Comparison of ENCODE assay signal across 1 cellular context in the genomic region with DNA sequence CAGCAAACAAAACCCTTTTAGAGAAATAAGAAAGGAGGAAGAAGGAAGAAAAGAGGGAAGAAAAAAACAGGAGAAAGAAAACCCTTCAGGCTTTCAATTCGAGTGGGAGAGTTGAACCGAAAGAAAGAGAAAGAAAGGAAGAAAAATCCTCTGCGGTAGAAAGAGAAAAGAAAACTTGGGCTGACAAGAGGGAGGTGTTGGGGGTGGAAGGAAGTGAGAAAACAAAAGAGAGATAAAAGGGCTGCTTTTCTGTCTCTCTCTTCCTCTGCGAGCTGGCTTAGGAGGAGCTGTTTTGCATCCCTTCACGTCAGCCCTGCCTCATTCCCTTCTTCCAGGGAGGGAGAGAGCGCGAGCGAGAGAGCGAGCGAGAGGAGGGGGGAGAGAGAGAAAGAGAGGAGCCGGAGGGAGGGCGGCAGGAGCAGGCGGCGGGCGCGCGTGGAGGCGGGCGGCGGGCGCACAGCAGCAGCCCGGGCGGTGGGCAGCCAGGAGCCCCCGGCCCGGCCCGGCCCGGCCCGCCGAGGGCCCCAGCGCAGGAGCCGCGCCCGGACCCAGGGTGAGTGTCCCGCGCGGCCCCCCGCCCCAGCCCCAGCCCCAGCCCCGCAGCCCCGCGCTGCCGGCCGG.
TF ChIP-seq lines count a peak whose summit lies in the region.

A gene with protein sequence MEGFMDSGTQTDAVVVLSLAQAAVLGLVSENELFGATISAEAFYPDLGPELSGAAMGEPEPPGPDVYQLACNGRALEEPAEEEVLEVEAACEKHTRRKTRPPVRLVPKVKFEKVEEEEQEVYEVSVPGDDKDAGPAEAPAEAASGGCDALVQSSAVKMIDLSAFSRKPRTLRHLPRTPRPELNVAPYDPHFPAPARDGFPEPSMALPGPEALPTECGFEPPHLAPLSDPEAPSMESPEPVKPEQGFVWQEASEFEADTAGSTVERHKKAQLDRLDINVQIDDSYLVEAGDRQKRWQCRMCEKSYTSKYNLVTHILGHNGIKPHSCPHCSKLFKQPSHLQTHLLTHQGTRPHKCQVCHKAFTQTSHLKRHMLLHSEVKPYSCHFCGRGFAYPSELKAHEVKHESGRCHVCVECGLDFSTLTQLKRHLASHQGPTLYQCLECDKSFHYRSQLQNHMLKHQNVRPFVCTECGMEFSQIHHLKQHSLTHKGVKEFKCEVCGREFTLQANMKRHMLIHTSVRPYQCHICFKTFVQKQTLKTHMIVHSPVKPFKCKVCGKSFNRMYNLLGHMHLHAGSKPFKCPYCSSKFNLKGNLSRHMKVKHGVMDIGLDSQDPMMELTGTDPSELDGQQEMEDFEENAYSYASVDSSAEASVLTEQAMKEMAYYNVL (plus strand): TSS at position 263 of the 621 bp plus-strand sequence. CDS start 65,814 bp downstream, outside the sequence.

TF ChIP-seq in K562, 482 proteins besides CTCF, POLR2A, EP300 and RAD21 (continued from another document):
- TF ChIP-seq, protein P1, sequence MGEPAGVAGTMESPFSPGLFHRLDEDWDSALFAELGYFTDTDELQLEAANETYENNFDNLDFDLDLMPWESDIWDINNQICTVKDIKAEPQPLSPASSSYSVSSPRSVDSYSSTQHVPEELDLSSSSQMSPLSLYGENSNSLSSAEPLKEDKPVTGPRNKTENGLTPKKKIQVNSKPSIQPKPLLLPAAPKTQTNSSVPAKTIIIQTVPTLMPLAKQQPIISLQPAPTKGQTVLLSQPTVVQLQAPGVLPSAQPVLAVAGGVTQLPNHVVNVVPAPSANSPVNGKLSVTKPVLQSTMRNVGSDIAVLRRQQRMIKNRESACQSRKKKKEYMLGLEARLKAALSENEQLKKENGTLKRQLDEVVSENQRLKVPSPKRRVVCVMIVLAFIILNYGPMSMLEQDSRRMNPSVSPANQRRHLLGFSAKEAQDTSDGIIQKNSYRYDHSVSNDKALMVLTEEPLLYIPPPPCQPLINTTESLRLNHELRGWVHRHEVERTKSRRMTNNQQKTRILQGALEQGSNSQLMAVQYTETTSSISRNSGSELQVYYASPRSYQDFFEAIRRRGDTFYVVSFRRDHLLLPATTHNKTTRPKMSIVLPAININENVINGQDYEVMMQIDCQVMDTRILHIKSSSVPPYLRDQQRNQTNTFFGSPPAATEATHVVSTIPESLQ (CRISPR knock-in tag; IDR thresholded peaks at IDR 0.05): no peak
- TF ChIP-seq ZNF717 (CRISPR knock-in tag; IDR thresholded peaks at IDR 0.05): no peak
- no peak for TF ChIP-seq HIVEP1 (CRISPR knock-in tag; IDR thresholded peaks at IDR 0.05)
- no peak for TF ChIP-seq ZSCAN32 (CRISPR knock-in tag; IDR thresholded peaks at IDR 0.05)
- TF ChIP-seq SAP30 (IDR thresholded peaks at IDR 0.05; ENCODE audit: borderline replicate concordance, insufficient read depth, low read depth, low read length, poor library complexity, severe bottlenecking): no peak
